In genomic region chr10:21801609-21802008, GRCh38 we compare ENCODE assay signal across 28 cellular contexts.
"Had no signal": no experiment of that assay in that cellular context is flagged by ENCODE, and none has a peak within 500 bp of the region (broad histone marks: within the 10 kb centered on the region; RNA-seq: fewer than 3 reads in every experiment).

No MANE protein-coding gene starts in this region.

- H3K4me3 ChIP-seq: coronary artery, dorsolateral prefrontal cortex, esophagus muscularis mucosa, esophagus squamous epithelium, gastrocnemius medialis, gastroesophageal sphincter, heart left ventricle, heart right ventricle, hepatocyte had no signal

- FAIRE-seq: endometrium, endothelial cell of umbilical vein, frontal cortex had no signal

- H3K9me3 ChIP-seq: esophagus muscularis mucosa, esophagus squamous epithelium, gastrocnemius medialis, gastroesophageal sphincter, heart left ventricle, heart right ventricle had no signal

- H3K27me3 ChIP-seq: dorsolateral prefrontal cortex, esophagus muscularis mucosa, esophagus squamous epithelium, foreskin keratinocyte, gastrocnemius medialis, gastroesophageal sphincter, heart left ventricle, heart right ventricle, hepatocyte had no signal

- DNase-seq: cortex of kidney; dermis blood vessel endothelial cell; dorsolateral prefrontal cortex; effector CD4-positive, alpha-beta T cell; effector CD8-positive, alpha-beta T cell; effector memory CD4-positive, alpha-beta T cell; effector memory CD8-positive, alpha-beta T cell; endodermal cell; erythroblast; esophagus squamous epithelium; foreskin fibroblast; foreskin keratinocyte; foreskin melanocyte; gastrocnemius medialis; glutamatergic neuron; head of caudate nucleus; heart left ventricle; heart right ventricle; hippocampal formation had no signal

- H3K4me1 ChIP-seq: esophagus muscularis mucosa, esophagus squamous epithelium, foreskin keratinocyte, gastrocnemius medialis, gastroesophageal sphincter had no signal

- ATAC-seq: effector memory CD8-positive, alpha-beta T cell; esophagus mucosa; foreskin keratinocyte; gastrocnemius medialis; gastroesophageal sphincter; heart left ventricle; heart right ventricle had no signal

- H2AFZ ChIP-seq: hepatocyte had no signal

- H3K4me2 ChIP-seq: hepatocyte had no signal

- H3K27ac ChIP-seq: coronary artery, dorsolateral prefrontal cortex, epithelial cell of prostate, esophagus muscularis mucosa, esophagus squamous epithelium, foreskin keratinocyte, gastrocnemius medialis, gastroesophageal sphincter, heart left ventricle, heart right ventricle, hepatocyte had no signal

- H3K36me3 ChIP-seq: gastrocnemius medialis had no signal

- H3K79me2 ChIP-seq: hepatocyte had no signal
